Comparison of ENCODE assay signal across 2 cellular contexts in the genomic region with DNA sequence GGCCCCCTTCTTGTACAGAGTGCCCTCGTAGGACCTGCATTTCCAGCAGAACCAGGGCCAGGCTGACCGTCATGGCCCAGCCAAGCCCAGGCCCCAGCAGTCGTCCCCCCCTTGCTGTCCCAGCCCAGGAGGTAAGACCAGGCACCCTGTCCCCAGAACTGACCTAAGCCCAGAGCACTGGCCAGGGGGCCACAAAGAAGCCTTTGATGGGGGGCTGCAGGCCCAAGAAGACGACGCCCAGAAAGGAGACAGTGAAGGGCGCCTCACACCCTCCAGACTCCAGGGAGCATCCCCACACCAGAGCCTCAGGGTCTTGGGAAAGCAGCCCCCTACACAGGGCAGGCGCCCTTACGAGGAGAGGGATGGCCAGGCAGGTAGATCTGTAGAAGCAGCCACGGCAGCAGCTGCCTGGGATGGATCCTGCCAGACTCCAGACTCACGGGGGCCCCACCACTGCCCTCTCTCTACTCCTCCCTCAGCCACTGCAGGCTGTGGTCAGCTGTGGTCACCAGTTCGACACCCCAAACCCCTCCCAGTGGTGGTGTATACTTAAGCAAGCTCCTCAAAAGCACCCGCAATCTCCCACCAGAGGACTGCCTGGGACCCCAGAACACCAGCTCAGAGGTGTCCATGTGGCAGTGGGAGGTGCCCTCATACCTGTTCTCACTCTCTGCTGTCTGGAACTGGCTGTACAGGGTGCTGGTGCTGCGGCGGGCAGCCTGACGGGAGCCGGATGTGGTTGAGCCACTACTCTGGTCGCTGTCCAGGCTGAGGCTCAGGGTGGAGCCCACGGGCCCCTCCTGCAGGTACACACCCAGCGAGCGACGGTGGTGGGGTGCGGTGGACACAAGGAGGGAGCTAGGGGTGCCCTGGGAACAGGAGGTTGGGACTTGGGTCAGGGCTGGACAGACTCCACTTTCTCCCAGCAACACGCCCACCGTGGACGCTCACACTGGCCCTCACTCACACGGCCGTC.
TF ChIP-seq lines count a peak whose summit lies in the region.

No MANE protein-coding gene starts in this region.

TF ChIP-seq in HEK293, 187 proteins besides CTCF, POLR2A, EP300 and RAD21:
- TF ChIP-seq GLIS2 (tag by site-specific recombination; IDR thresholded peaks at IDR 0.05), result peak; percentile 24; the same call in 1 of the 2 replicates
- TF ChIP-seq ZNF114 (tag by site-specific recombination; IDR thresholded peaks at IDR 0.05), result no peak
- TF ChIP-seq ZXDB (tag by site-specific recombination; IDR thresholded peaks at IDR 0.05), result no peak
- TF ChIP-seq, protein P1, sequence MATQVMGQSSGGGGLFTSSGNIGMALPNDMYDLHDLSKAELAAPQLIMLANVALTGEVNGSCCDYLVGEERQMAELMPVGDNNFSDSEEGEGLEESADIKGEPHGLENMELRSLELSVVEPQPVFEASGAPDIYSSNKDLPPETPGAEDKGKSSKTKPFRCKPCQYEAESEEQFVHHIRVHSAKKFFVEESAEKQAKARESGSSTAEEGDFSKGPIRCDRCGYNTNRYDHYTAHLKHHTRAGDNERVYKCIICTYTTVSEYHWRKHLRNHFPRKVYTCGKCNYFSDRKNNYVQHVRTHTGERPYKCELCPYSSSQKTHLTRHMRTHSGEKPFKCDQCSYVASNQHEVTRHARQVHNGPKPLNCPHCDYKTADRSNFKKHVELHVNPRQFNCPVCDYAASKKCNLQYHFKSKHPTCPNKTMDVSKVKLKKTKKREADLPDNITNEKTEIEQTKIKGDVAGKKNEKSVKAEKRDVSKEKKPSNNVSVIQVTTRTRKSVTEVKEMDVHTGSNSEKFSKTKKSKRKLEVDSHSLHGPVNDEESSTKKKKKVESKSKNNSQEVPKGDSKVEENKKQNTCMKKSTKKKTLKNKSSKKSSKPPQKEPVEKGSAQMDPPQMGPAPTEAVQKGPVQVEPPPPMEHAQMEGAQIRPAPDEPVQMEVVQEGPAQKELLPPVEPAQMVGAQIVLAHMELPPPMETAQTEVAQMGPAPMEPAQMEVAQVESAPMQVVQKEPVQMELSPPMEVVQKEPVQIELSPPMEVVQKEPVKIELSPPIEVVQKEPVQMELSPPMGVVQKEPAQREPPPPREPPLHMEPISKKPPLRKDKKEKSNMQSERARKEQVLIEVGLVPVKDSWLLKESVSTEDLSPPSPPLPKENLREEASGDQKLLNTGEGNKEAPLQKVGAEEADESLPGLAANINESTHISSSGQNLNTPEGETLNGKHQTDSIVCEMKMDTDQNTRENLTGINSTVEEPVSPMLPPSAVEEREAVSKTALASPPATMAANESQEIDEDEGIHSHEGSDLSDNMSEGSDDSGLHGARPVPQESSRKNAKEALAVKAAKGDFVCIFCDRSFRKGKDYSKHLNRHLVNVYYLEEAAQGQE (tag by site-specific recombination; IDR thresholded peaks at IDR 0.05), result 0 out of 2 replicates have a peak, but pooled peaks have one; percentile 30

TF ChIP-seq in H1, 55 proteins besides CTCF, POLR2A, EP300 and RAD21:
- TF ChIP-seq BACH1 (IDR thresholded peaks at IDR 0.05; ENCODE audit: low read length), result no peak
- TF ChIP-seq RNF2 (IDR thresholded peaks at IDR 0.05; ENCODE audit: borderline replicate concordance, low read depth, low read length, missing control alignments, poor library complexity, severe bottlenecking), result no peak
- TF ChIP-seq POU5F1 (IDR thresholded peaks at IDR 0.05; ENCODE audit: low read depth, low read length), result no peak
- no peak for TF ChIP-seq CHD2 (IDR thresholded peaks at IDR 0.05; ENCODE audit: low read length)
- TF ChIP-seq HDAC6 (IDR thresholded peaks at IDR 0.05; ENCODE audit: low read depth, low read length), result no peak
- TF ChIP-seq TEAD4 (IDR thresholded peaks at IDR 0.05; ENCODE audit: low read depth, low read length), result no peak
- TF ChIP-seq KDM4A (IDR thresholded peaks at IDR 0.05; ENCODE audit: low read depth, low read length, severe bottlenecking), result no peak
- TF ChIP-seq RXRA (IDR thresholded peaks at IDR 0.05; ENCODE audit: insufficient read depth, low read depth, low read length), result no peak
- TF ChIP-seq, protein P2, sequence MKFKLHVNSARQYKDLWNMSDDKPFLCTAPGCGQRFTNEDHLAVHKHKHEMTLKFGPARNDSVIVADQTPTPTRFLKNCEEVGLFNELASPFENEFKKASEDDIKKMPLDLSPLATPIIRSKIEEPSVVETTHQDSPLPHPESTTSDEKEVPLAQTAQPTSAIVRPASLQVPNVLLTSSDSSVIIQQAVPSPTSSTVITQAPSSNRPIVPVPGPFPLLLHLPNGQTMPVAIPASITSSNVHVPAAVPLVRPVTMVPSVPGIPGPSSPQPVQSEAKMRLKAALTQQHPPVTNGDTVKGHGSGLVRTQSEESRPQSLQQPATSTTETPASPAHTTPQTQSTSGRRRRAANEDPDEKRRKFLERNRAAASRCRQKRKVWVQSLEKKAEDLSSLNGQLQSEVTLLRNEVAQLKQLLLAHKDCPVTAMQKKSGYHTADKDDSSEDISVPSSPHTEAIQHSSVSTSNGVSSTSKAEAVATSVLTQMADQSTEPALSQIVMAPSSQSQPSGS (IDR thresholded peaks at IDR 0.05; ENCODE audit: low read length), result no peak
